In the genomic region with DNA sequence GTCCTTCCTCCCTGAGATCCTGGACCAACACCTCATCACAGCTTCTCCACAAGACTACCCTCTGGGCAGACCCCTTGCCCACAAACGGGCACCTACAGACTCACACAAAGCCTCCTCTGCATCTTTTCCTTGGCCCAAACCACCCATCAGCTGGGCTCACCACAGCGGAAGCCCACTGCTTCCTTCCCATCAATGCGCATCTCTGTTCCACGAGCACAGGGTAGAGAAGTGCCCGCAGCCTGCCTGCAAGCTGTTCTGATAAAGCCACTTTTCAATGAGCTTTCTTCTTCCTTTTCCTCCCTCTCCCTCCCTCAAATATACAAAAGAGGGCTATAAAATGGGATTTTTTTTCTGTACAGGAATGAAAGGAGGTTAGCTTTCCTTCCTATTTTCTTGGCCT, we compare ENCODE assay signal across 14 cellular contexts.
DNase-seq lines count a peak whose midpoint lies in the region; ATAC-seq and TF ChIP-seq lines count a peak whose summit lies in the region.
"Had no signal": no experiment of that assay in that cellular context is flagged by ENCODE, and none has a peak within 500 bp of the region (broad histone marks: within the 10 kb centered on the region; RNA-seq: fewer than 3 reads in every experiment).

No MANE protein-coding gene starts in this region.

- H3K27ac Mint-ChIP-seq in activated naive CD4-positive, alpha-beta T cell treated with anti-CD3 and anti-CD28 coated beads, Interleukin-2, amount 10 ng/mL, durations not matched to agents 7 days and 5 days: peak overlapping the region; percentile 76
- no peak overlapping the region for H3K27ac Mint-ChIP-seq in activated naive CD4-positive, alpha-beta T cell treated with anti-CD3 and anti-CD28 coated beads for 36 hours
- peak overlapping the region; percentile 73 for H3K27ac Mint-ChIP-seq in activated naive CD8-positive, alpha-beta T cell treated with anti-CD3 and anti-CD28 coated beads, Interleukin-2, amount 10 ng/mL, durations not matched to agents 7 days and 5 days
- H3K27ac Mint-ChIP-seq: GM23338 had no signal

- H3K4ac ChIP-seq in neuronal stem cell (ENCODE audit: low read length): no peak overlapping the region

- H3K9me3 ChIP-seq in Loucy (ENCODE audit: insufficient read depth, low read depth, low read length): no peaks in the 10 kb centered on the region
- H3K9me3 ChIP-seq in neuronal stem cell (replicated peaks in 1 of 2; ENCODE audit: control insufficient read depth in 2 of 2, insufficient read depth in 1 of 2, low read depth in 1 of 2, low read length in 2 of 2): no peaks in the 10 kb centered on the region
- no peaks in the 10 kb centered on the region for H3K9me3 ChIP-seq in lower lobe of right lung

- peak; percentile 34 for DNase-seq in activated naive CD4-positive, alpha-beta T cell treated with anti-CD3 and anti-CD28 coated beads, Interleukin-2, amount 10 ng/mL, durations not matched to agents 7 days and 5 days
- no peak for DNase-seq in activated naive CD4-positive, alpha-beta T cell treated with anti-CD3 and anti-CD28 coated beads for 36 hours
- no peak for DNase-seq in activated naive CD8-positive, alpha-beta T cell treated with anti-CD3 and anti-CD28 coated beads, Interleukin-2, amount 10 ng/mL, durations not matched to agents 7 days and 5 days
- DNase-seq in neuronal stem cell (ENCODE audit: low spot score) (no peak), lower lobe of right lung (no peak), NCI-H1105 treated with DMSO at 0.1 percent for 48 hours (lab: John Stamatoyannopoulos, UW) (no peak)
- DNase-seq: activated naive CD4-positive, alpha-beta T cell treated with Interleukin-2 at 50 U/mL for 16 hours; left cardiac atrium; NCI-H2029 treated with DMSO at 0.1 percent for 48 hours had no signal

- no peak overlapping the region for H4K91ac ChIP-seq in neuronal stem cell (ENCODE audit: low read depth, low read length, poor library complexity)

- H3K36me3 Mint-ChIP-seq in activated naive CD4-positive, alpha-beta T cell treated with anti-CD3 and anti-CD28 coated beads, Interleukin-2, amount 10 ng/mL, durations not matched to agents 7 days and 5 days: peaks cover 62% of the 10 kb centered on the region
- H3K36me3 Mint-ChIP-seq in activated naive CD4-positive, alpha-beta T cell treated with anti-CD3 and anti-CD28 coated beads for 36 hours (ENCODE audit: low read depth): peaks cover 27% of the 10 kb centered on the region
- H3K36me3 Mint-ChIP-seq in activated naive CD8-positive, alpha-beta T cell treated with anti-CD3 and anti-CD28 coated beads, Interleukin-2, amount 10 ng/mL, durations not matched to agents 7 days and 5 days: peaks cover 41% of the 10 kb centered on the region
- H3K36me3 Mint-ChIP-seq: brain had no signal

- H3K14ac ChIP-seq in neuronal stem cell (ENCODE audit: low read length): no peak overlapping the region

- POLR2A ChIA-PET in activated naive CD8-positive, alpha-beta T cell treated with anti-CD3 and anti-CD28 coated beads, Interleukin-2, amount 10 ng/mL, durations not matched to agents 7 days and 5 days (lab: Charles Lee): interaction anchor here (0.7 to 1.3 kb wide), 4 partner anchors 27 to 110 kb away, joined by 3 to 5 read pairs (median 4); no protein-coding TSS in a partner anchor

- H4K20me1 ChIP-seq in Loucy (ENCODE audit: insufficient read depth, low read length, poor library complexity, severe bottlenecking): no peaks in the 10 kb centered on the region

- H2AFZ ChIP-seq in Loucy (ENCODE audit: low read length): no peak overlapping the region
- no peak overlapping the region for H2AFZ ChIP-seq in neuronal stem cell (ENCODE audit: low read length)
- H2AFZ ChIP-seq: GM23338 had no signal

- peak overlapping the region; percentile 11 for H3K18ac ChIP-seq in neuronal stem cell (ENCODE audit: low read length)

- H2AK5ac ChIP-seq in neuronal stem cell (ENCODE audit: low read depth, low read length): no peak overlapping the region

- no peak overlapping the region for H2BK12ac ChIP-seq in neuronal stem cell (ENCODE audit: low read length)

- no peak overlapping the region for H2BK120ac ChIP-seq in neuronal stem cell (ENCODE audit: low read depth, low read length)

- H3K79me1 ChIP-seq in neuronal stem cell (ENCODE audit: low read depth, low read length): no peaks in the 10 kb centered on the region

- no peaks in the 10 kb centered on the region for H3K27me3 Mint-ChIP-seq in activated naive CD4-positive, alpha-beta T cell treated with anti-CD3 and anti-CD28 coated beads, Interleukin-2, amount 10 ng/mL, durations not matched to agents 7 days and 5 days
- no peaks in the 10 kb centered on the region for H3K27me3 Mint-ChIP-seq in activated naive CD4-positive, alpha-beta T cell treated with anti-CD3 and anti-CD28 coated beads for 36 hours (ENCODE audit: low read depth)
- no peaks in the 10 kb centered on the region for H3K27me3 Mint-ChIP-seq in activated naive CD8-positive, alpha-beta T cell treated with anti-CD3 and anti-CD28 coated beads, Interleukin-2, amount 10 ng/mL, durations not matched to agents 7 days and 5 days

- no CpG with 5 or more reads among the region's 5 CpGs for WGBS in neuronal stem cell (ENCODE audit: extremely low coverage in 2 of 2, insufficient read length in 2 of 2, insufficient replicate concordance in 1 of 2), 2 donors

- H3K79me2 ChIP-seq in Loucy (ENCODE audit: insufficient read depth, low read length): peaks cover 19% of the 10 kb centered on the region

- no peaks in the 10 kb centered on the region for H3K27me3 ChIP-seq in Loucy (ENCODE audit: insufficient read depth, low read length, poor library complexity, severe bottlenecking)
- no peaks in the 10 kb centered on the region for H3K27me3 ChIP-seq in neuronal stem cell (ENCODE audit: control insufficient read depth in 3 of 3, insufficient read depth in 3 of 3, low read depth in 1 of 3, low read length in 3 of 3)
- no peaks in the 10 kb centered on the region for H3K27me3 ChIP-seq in lower lobe of right lung (ENCODE audit: low read depth)

- peaks cover 48% of the 10 kb centered on the region; the same call in 1 of the 2 replicates for H3K36me3 ChIP-seq in Loucy (ENCODE audit: insufficient read depth, low read length)
- H3K36me3 ChIP-seq in neuronal stem cell (replicated peaks in 1 of 2; ENCODE audit: control insufficient read depth in 2 of 2, insufficient read depth in 2 of 2, low read length in 2 of 2): no peaks in the 10 kb centered on the region
- H3K36me3 ChIP-seq in lower lobe of right lung: peaks cover 23% of the 10 kb centered on the region

- H3K9ac ChIP-seq in Loucy (ENCODE audit: low read depth, low read length, poor library complexity, severe bottlenecking) (peak overlapping the region; percentile 23), neuronal stem cell (ENCODE audit: low read depth, low read length, poor library complexity) (no peak overlapping the region)

- H3K4me1 ChIP-seq in Loucy (ENCODE audit: insufficient read depth, low read length, poor library complexity, severe bottlenecking) (peaks cover 73% of the 10 kb centered on the region), neuronal stem cell (ENCODE audit: control insufficient read depth in 2 of 2, insufficient read depth in 1 of 2, low read depth in 1 of 2, low read length in 2 of 2) (peaks cover 2 to 9% of the 10 kb centered on the region in 2 donors), lower lobe of right lung (peaks cover 10% of the 10 kb centered on the region)

- no peak overlapping the region for H3K23ac ChIP-seq in neuronal stem cell (ENCODE audit: low read depth, low read length, poor library complexity)

- ATAC-seq in activated naive CD8-positive, alpha-beta T cell treated with anti-CD3 and anti-CD28 coated beads, Interleukin-2, amount 10 ng/mL, durations not matched to agents 7 days and 5 days (ENCODE audit: low read depth): peak; percentile 65
- no peak for ATAC-seq in GM18873 (IDR thresholded peaks at IDR 0.05; ENCODE audit: low FRiP score, unreplicated experiment)
- ATAC-seq in lower lobe of right lung: no peak
- ATAC-seq: GM23338, left cardiac atrium had no signal

- peak overlapping the region; percentile 70 for H3K4me2 ChIP-seq in Loucy (ENCODE audit: low read depth, low read length, poor library complexity, severe bottlenecking)
- H3K4me2 ChIP-seq in neuronal stem cell (ENCODE audit: insufficient read depth, low read length, poor library complexity, severe bottlenecking): no peak overlapping the region
- H3K4me2 ChIP-seq: GM23338 had no signal

- H4K8ac ChIP-seq in neuronal stem cell (ENCODE audit: low read depth, low read length): no peak overlapping the region

- no peak overlapping the region for H3K4me3 Mint-ChIP-seq in activated naive CD4-positive, alpha-beta T cell treated with anti-CD3 and anti-CD28 coated beads, Interleukin-2, amount 10 ng/mL, durations not matched to agents 7 days and 5 days
- H3K4me3 Mint-ChIP-seq in activated naive CD4-positive, alpha-beta T cell treated with anti-CD3 and anti-CD28 coated beads for 36 hours: no peak overlapping the region
- peak overlapping the region; percentile 51 for H3K4me3 Mint-ChIP-seq in activated naive CD8-positive, alpha-beta T cell treated with anti-CD3 and anti-CD28 coated beads, Interleukin-2, amount 10 ng/mL, durations not matched to agents 7 days and 5 days
- H3K4me3 Mint-ChIP-seq: brain, GM23338 had no signal

- no peak overlapping the region for H2BK15ac ChIP-seq in neuronal stem cell (ENCODE audit: low read length)

- no peaks in the 10 kb centered on the region for H3K9me2 ChIP-seq in Loucy (replicated peaks; ENCODE audit: low read depth, low read length)

- intact Hi-C loops in activated naive CD4-positive, alpha-beta T cell treated with anti-CD3 and anti-CD28 coated beads for 36 hours (cut with micrococcal nuclease): no loop called here
- intact Hi-C loops in lower lobe of right lung (cut with DNase I): no loop called here

- peaks cover 43% of the 10 kb centered on the region for H3K4me1 Mint-ChIP-seq in activated naive CD4-positive, alpha-beta T cell treated with anti-CD3 and anti-CD28 coated beads, Interleukin-2, amount 10 ng/mL, durations not matched to agents 7 days and 5 days
- H3K4me1 Mint-ChIP-seq in activated naive CD4-positive, alpha-beta T cell treated with anti-CD3 and anti-CD28 coated beads for 36 hours (ENCODE audit: low read depth): peaks cover 21% of the 10 kb centered on the region
- H3K4me1 Mint-ChIP-seq in activated naive CD8-positive, alpha-beta T cell treated with anti-CD3 and anti-CD28 coated beads, Interleukin-2, amount 10 ng/mL, durations not matched to agents 7 days and 5 days: peaks cover 66% of the 10 kb centered on the region

- no peaks in the 10 kb centered on the region for H3K9me3 Mint-ChIP-seq in activated naive CD4-positive, alpha-beta T cell treated with anti-CD3 and anti-CD28 coated beads, Interleukin-2, amount 10 ng/mL, durations not matched to agents 7 days and 5 days
- H3K9me3 Mint-ChIP-seq in activated naive CD4-positive, alpha-beta T cell treated with anti-CD3 and anti-CD28 coated beads for 36 hours: no peaks in the 10 kb centered on the region
- no peaks in the 10 kb centered on the region for H3K9me3 Mint-ChIP-seq in activated naive CD8-positive, alpha-beta T cell treated with anti-CD3 and anti-CD28 coated beads, Interleukin-2, amount 10 ng/mL, durations not matched to agents 7 days and 5 days
- H3K9me3 Mint-ChIP-seq: brain, GM23338 had no signal

- TF ChIP-seq CTCF in Loucy (conservative IDR thresholded peaks at IDR 0.05; ENCODE audit: low read length): no peak
- TF ChIP-seq CTCF in lower lobe of right lung (IDR thresholded peaks at IDR 0.05): no peak

- no peak overlapping the region for H3K27ac ChIP-seq in neuronal stem cell (replicated peaks; ENCODE audit: low read length)
- H3K27ac ChIP-seq in lower lobe of right lung: no peak overlapping the region
- H3K27ac ChIP-seq: VCaP had no signal

- CTCF ChIA-PET in activated naive CD4-positive, alpha-beta T cell treated with anti-CD3 and anti-CD28 coated beads, Interleukin-2, amount 10 ng/mL, durations not matched to agents 7 days and 5 days (lab: Charles Lee): interaction anchor here (0.6 kb wide), 1 partner anchor 16 kb away, joined by 3 read pairs; no protein-coding TSS in a partner anchor
- CTCF ChIA-PET in activated naive CD4-positive, alpha-beta T cell treated with anti-CD3 and anti-CD28 coated beads for 36 hours (lab: Charles Lee): interaction anchor here (0.6 kb wide), 1 partner anchor 14 kb away, joined by 3 read pairs; no protein-coding TSS in a partner anchor

- H3K4me3 ChIP-seq in Loucy (ENCODE audit: low read length, poor library complexity, severe bottlenecking) (peak overlapping the region; percentile 38), neuronal stem cell (ENCODE audit: low read length in 2 of 2) (no peak overlapping the region), lower lobe of right lung (no peak overlapping the region)
- H3K4me3 ChIP-seq: GM23338 had no signal

- no peak overlapping the region for H2BK5ac ChIP-seq in neuronal stem cell (ENCODE audit: low read length)

- H3F3A ChIP-seq in Loucy (ENCODE audit: low read depth): peaks cover 15% of the 10 kb centered on the region
